Comparison of ENCODE assay signal across 9 cellular contexts in genomic region chr7:135923700-135924261, GRCh38. TPM values are rescaled to one million over a fixed set of nuclear protein-coding genes. Genes with fewer than 3 reads are reported as not detected.
DNase-seq lines count a peak whose midpoint lies in the region; TF ChIP-seq lines count a peak whose summit lies in the region.
"Had no signal": no experiment of that assay in that cellular context is flagged by ENCODE, and none has a peak within 500 bp of the region (broad histone marks: within the 10 kb centered on the region; RNA-seq: fewer than 3 reads in every experiment).

No MANE protein-coding gene starts in this region.

- no peaks in the 10 kb centered on the region for H3K9me3 Mint-ChIP-seq in activated naive CD4-positive, alpha-beta T cell treated with anti-CD3 and anti-CD28 coated beads for 36 hours

- no peak overlapping the region for H2AFZ ChIP-seq in MM.1S (ENCODE audit: low read length)

- TF ChIP-seq CTCF in AG04450 (IDR thresholded peaks at IDR 0.05; ENCODE audit: low read depth, low read length) = no peak
- TF ChIP-seq CTCF in MM.1S (IDR thresholded peaks at IDR 0.05; ENCODE audit: low read length) = no peak

- H3K9me2 ChIP-seq in MM.1S (replicated peaks; ENCODE audit: insufficient read depth, low read length) = no peaks in the 10 kb centered on the region

- H3K36me3 ChIP-seq in MM.1S (replicated peaks; ENCODE audit: insufficient read depth, low read length) = 0 out of 2 replicates have a peak, but pooled peaks cover under 1% of the 10 kb centered on the region

- H3K9ac ChIP-seq in MM.1S (ENCODE audit: low read length) = no peak overlapping the region

- H3K4me3 ChIP-seq in AG04450 (ENCODE audit: low read depth, low read length) (no peak overlapping the region), MM.1S (ENCODE audit: low read length) (no peak overlapping the region)

- H3F3A ChIP-seq in MM.1S (ENCODE audit: insufficient read depth, low read length) = no peaks in the 10 kb centered on the region

- H3K4me2 ChIP-seq in MM.1S (ENCODE audit: low read depth, low read length) = no peak overlapping the region

- no peak overlapping the region for H3K4me3 Mint-ChIP-seq in activated naive CD4-positive, alpha-beta T cell treated with anti-CD3 and anti-CD28 coated beads for 36 hours

- peaks cover 13% of the 10 kb centered on the region for H3K36me3 Mint-ChIP-seq in activated naive CD4-positive, alpha-beta T cell treated with anti-CD3 and anti-CD28 coated beads for 36 hours (ENCODE audit: low read depth)

- intact Hi-C loops in activated naive CD4-positive, alpha-beta T cell treated with anti-CD3 and anti-CD28 coated beads for 36 hours (cut with micrococcal nuclease) = no loop called here

- H3K27me3 ChIP-seq in AG04450 (ENCODE audit: control insufficient read depth, insufficient read depth, low read length) (no peaks in the 10 kb centered on the region), MM.1S (replicated peaks; ENCODE audit: insufficient read depth, low read length) (no peaks in the 10 kb centered on the region)

- H3K27ac Mint-ChIP-seq in activated naive CD4-positive, alpha-beta T cell treated with anti-CD3 and anti-CD28 coated beads for 36 hours = no peak overlapping the region

- no peaks in the 10 kb centered on the region for H4K20me1 ChIP-seq in MM.1S (ENCODE audit: insufficient read depth, low read length)

- DNase-seq in AG04450 (ENCODE audit: low read depth, low spot score) (peak; percentile 54), HS-27A (ENCODE audit: low read depth) (peak; percentile 12), amniotic epithelial cell (ENCODE audit: low read depth) (peak; percentile 84), iPS-NIHi11 (ENCODE audit: low spot score) (peak; percentile 25), NCI-H2227 (lab: John Stamatoyannopoulos, UW; ENCODE audit: unreplicated experiment) (no peak), MM.1S (no peak), cerebellum (ENCODE audit: low spot score) (no peak)
- no peak for DNase-seq in activated naive CD4-positive, alpha-beta T cell treated with anti-CD3 and anti-CD28 coated beads for 36 hours
- DNase-seq: effector CD8-positive, alpha-beta T cell had no signal

- no peaks in the 10 kb centered on the region for H3K4me1 ChIP-seq in MM.1S (ENCODE audit: low read length)

- no peaks in the 10 kb centered on the region for H3K27me3 Mint-ChIP-seq in activated naive CD4-positive, alpha-beta T cell treated with anti-CD3 and anti-CD28 coated beads for 36 hours (ENCODE audit: low read depth)

- no peaks in the 10 kb centered on the region for H3K9me3 ChIP-seq in AG04450 (ENCODE audit: control insufficient read depth, insufficient read depth, low read length)
- H3K9me3 ChIP-seq in MM.1S (replicated peaks; ENCODE audit: insufficient read depth, low read length) = no peaks in the 10 kb centered on the region

- no peaks in the 10 kb centered on the region for H3K79me2 ChIP-seq in MM.1S (ENCODE audit: low read length)

- CTCF ChIA-PET in AG04450 (lab: Charles Lee) = interaction anchor here (0.7 kb wide), 2 partner anchors 77 to 1359 kb away, joined by 3 read pairs; no protein-coding TSS in a partner anchor
- CTCF ChIA-PET in activated naive CD4-positive, alpha-beta T cell treated with anti-CD3 and anti-CD28 coated beads for 36 hours (lab: Charles Lee) = interaction anchor here (0.7 kb wide), 1 partner anchor 278 kb away, joined by 5 read pairs; no protein-coding TSS in a partner anchor

- no peak overlapping the region for H3K27ac ChIP-seq in AG04450 (ENCODE audit: low read depth, low read length)
- no peak overlapping the region for H3K27ac ChIP-seq in MM.1S (ENCODE audit: low read length)

- H3K4me1 Mint-ChIP-seq in activated naive CD4-positive, alpha-beta T cell treated with anti-CD3 and anti-CD28 coated beads for 36 hours (ENCODE audit: low read depth) = no peaks in the 10 kb centered on the region

- POLR2A ChIA-PET in AG04450 (lab: Yijun Ruan, JAX) = interaction anchor here (0.6 to 0.8 kb wide), 3 partner anchors 17 to 44 kb away, joined by 4 to 10 read pairs (median 7); no protein-coding TSS in a partner anchor

RNA-seq across cellular contexts. Expression of gene MTPN, which starts 53.4 kb away (rescaled TPM):
- 207 and 260 TPM in 2 replicates for polyA plus RNA-seq in AG04450 (2011; rRNA removed)
- 94.4 and 156 TPM in 2 replicates for polyA minus RNA-seq in AG04450 (2011; rRNA and poly(A)+ RNA removed)
- total RNA-seq in activated naive CD4-positive, alpha-beta T cell treated with anti-CD3 and anti-CD28 coated beads for 36 hours = 100 to 1,000 TPM; 106 to 108 TPM
- 163 TPM for total RNA-seq in cerebellum

Comparison
In these comparisons a context has a peak if more than half of its experiments do, and no peak if none do; other contexts are left out.
1. DNase-seq: peak in AG04450 (single experiment), HS-27A (single experiment), amniotic epithelial cell (single experiment) and iPS-NIHi11 (single experiment); none in NCI-H2227 (single experiment), activated naive CD4-positive, alpha-beta T cell treated with anti-CD3 and anti-CD28 coated beads for 36 hours (single experiment), MM.1S (single experiment) and cerebellum (single experiment).